Comparison of ENCODE assay signal across 13 cellular contexts in the genomic region with DNA sequence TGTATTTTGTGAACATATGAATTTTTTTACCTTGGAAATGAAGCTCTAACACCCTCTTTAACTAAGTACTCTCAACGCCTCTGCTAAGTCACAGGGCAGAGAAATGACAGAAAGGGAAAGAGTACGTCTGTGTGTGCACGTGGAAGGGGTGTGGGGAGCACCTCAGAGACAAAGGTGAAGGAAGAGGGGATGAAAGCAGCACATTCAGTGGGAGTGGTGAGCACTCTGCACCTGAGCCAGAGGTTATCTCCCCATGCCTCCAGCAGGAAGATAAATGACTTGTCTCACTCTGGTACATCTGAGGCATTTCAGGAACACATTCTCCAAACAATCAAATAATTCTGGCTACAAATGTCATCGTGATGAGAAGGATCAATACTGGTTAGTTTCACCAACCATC. TPM values are rescaled to one million over a fixed set of nuclear protein-coding genes. Genes with fewer than 3 reads are reported as not detected.
A peak's percentile ranks its signal among the peaks of the same experiment; 100 is the strongest.
DNase-seq lines count a peak whose midpoint lies in the region; ATAC-seq and TF ChIP-seq lines count a peak whose summit lies in the region.
"Had no signal": no experiment of that assay in that cellular context is flagged by ENCODE, and none has a peak within 500 bp of the region (broad histone marks: within the 10 kb centered on the region; RNA-seq: fewer than 3 reads in every experiment).

No MANE protein-coding gene starts in this region.

- H3K4me1 Mint-ChIP-seq in activated CD4-positive, alpha-beta memory T cell treated with anti-CD3 and anti-CD28 coated beads, Interleukin-2, amount 10 ng/mL, durations not matched to agents 7 days and 5 days = peaks cover 75% of the 10 kb centered on the region
- peaks cover 69% of the 10 kb centered on the region for H3K4me1 Mint-ChIP-seq in stimulated activated effector memory CD8-positive, alpha-beta T cell treated with anti-CD3 and anti-CD28 coated beads, Interleukin-12 subunit alpha, Interleukin-12 subunit beta, amount 100 ng/mL, for 72 hours

- peaks cover 44% of the 10 kb centered on the region for H4K20me1 ChIP-seq in hepatocyte (ENCODE audit: insufficient read depth, poor library complexity, severe bottlenecking)

- POLR2A ChIA-PET in activated CD4-positive, alpha-beta memory T cell treated with anti-CD3 and anti-CD28 coated beads, Interleukin-2, amount 10 ng/mL, durations not matched to agents 7 days and 5 days (lab: Charles Lee) = interaction anchor here (1.4 to 3.4 kb wide), 9 partner anchors 7 to 132 kb away, joined by 3 to 28 read pairs (median 17); a partner anchor contains a TSS

- peak overlapping the region; percentile 60 for H3K4me3 Mint-ChIP-seq in activated CD4-positive, alpha-beta memory T cell treated with anti-CD3 and anti-CD28 coated beads, Interleukin-2, amount 10 ng/mL, durations not matched to agents 7 days and 5 days
- H3K4me3 Mint-ChIP-seq in stimulated activated effector memory CD8-positive, alpha-beta T cell treated with anti-CD3 and anti-CD28 coated beads, Interleukin-12 subunit alpha, Interleukin-12 subunit beta, amount 100 ng/mL, for 72 hours = peak overlapping the region; percentile 37

- peak overlapping the region; percentile 29 for H3K4me2 ChIP-seq in hepatocyte

- H3K27ac ChIP-seq in hepatocyte (no peak overlapping the region), substantia nigra (ENCODE audit: low read depth, low read length, poor library complexity, severe bottlenecking) (no peak overlapping the region)
- H3K27ac ChIP-seq: VCaP had no signal

- H3K27me3 Mint-ChIP-seq in activated CD4-positive, alpha-beta memory T cell treated with anti-CD3 and anti-CD28 coated beads, Interleukin-2, amount 10 ng/mL, durations not matched to agents 7 days and 5 days = no peaks in the 10 kb centered on the region

- peaks cover 72% of the 10 kb centered on the region for H3K36me3 Mint-ChIP-seq in activated CD4-positive, alpha-beta memory T cell treated with anti-CD3 and anti-CD28 coated beads, Interleukin-2, amount 10 ng/mL, durations not matched to agents 7 days and 5 days (ENCODE audit: low read depth)
- peaks cover 89% of the 10 kb centered on the region for H3K36me3 Mint-ChIP-seq in stimulated activated effector memory CD8-positive, alpha-beta T cell treated with anti-CD3 and anti-CD28 coated beads, Interleukin-12 subunit alpha, Interleukin-12 subunit beta, amount 100 ng/mL, for 72 hours

- no peaks in the 10 kb centered on the region for H3K9me3 Mint-ChIP-seq in activated CD4-positive, alpha-beta memory T cell treated with anti-CD3 and anti-CD28 coated beads, Interleukin-2, amount 10 ng/mL, durations not matched to agents 7 days and 5 days
- no peaks in the 10 kb centered on the region for H3K9me3 Mint-ChIP-seq in stimulated activated effector memory CD8-positive, alpha-beta T cell treated with anti-CD3 and anti-CD28 coated beads, Interleukin-12 subunit alpha, Interleukin-12 subunit beta, amount 100 ng/mL, for 72 hours

- H3K4me1 ChIP-seq in hepatocyte (ENCODE audit: insufficient read depth) = peaks cover 10% of the 10 kb centered on the region

- CTCF ChIA-PET in activated CD4-positive, alpha-beta memory T cell treated with anti-CD3 and anti-CD28 coated beads, Interleukin-2, amount 10 ng/mL, durations not matched to agents 7 days and 5 days (lab: Charles Lee) = interaction anchor here (0.6 kb wide), 2 partner anchors 21 to 491 kb away, joined by 3 read pairs; no protein-coding TSS in a partner anchor

- H3K27me3 ChIP-seq in hepatocyte = no peaks in the 10 kb centered on the region

- DNase-seq in activated CD4-positive, alpha-beta T cell treated with anti-CD3 and anti-CD28 coated beads for 4 hours = peak; percentile 30
- no peak for DNase-seq in activated CD4-positive, alpha-beta T cell treated with anti-CD3 and anti-CD28 coated beads for 1 hour
- no peak for DNase-seq in activated CD4-positive, alpha-beta memory T cell treated with anti-CD3 and anti-CD28 coated beads, Interleukin-2, amount 10 ng/mL, durations not matched to agents 7 days and 5 days
- no peak for DNase-seq in hepatocyte (ENCODE audit: low spot score)
- DNase-seq in stimulated activated effector memory CD8-positive, alpha-beta T cell treated with anti-CD3 and anti-CD28 coated beads, Interleukin-12 subunit alpha, Interleukin-12 subunit beta, amount 100 ng/mL, for 72 hours (ENCODE audit: low spot score in 2 of 2) = no peak
- no peak for DNase-seq in KG1 (lab: John Stamatoyannopoulos, UW)
- no peak for DNase-seq in substantia nigra (lab: John Stamatoyannopoulos, UW)
- no peak for DNase-seq in DMS153 treated with DMSO at 0.1 percent for 48 hours (lab: John Stamatoyannopoulos, UW; ENCODE audit: unreplicated experiment)
- DNase-seq: GF-D8, NCI-H1436 had no signal

- H2AFZ ChIP-seq in hepatocyte = no peak overlapping the region

- peak; percentile 44 for ATAC-seq in stimulated activated effector memory CD8-positive, alpha-beta T cell treated with anti-CD3 and anti-CD28 coated beads, Interleukin-12 subunit alpha, Interleukin-12 subunit beta, amount 100 ng/mL, for 72 hours
- ATAC-seq: HCT116, Panc1 had no signal

- no peak for TF ChIP-seq CTCF in hepatocyte (IDR thresholded peaks at IDR 0.05; ENCODE audit: poor library complexity)

- no peaks in the 10 kb centered on the region for H3K9me2 ChIP-seq in hepatocyte (replicated peaks; ENCODE audit: insufficient read depth)

- WGBS in hepatocyte (ENCODE audit: low lambda C conversion rate, missing lambda C conversion rate) = 68% methylated on average over 4 of the region's 4 CpGs

- H3K27ac Mint-ChIP-seq in activated CD4-positive, alpha-beta memory T cell treated with anti-CD3 and anti-CD28 coated beads, Interleukin-2, amount 10 ng/mL, durations not matched to agents 7 days and 5 days = peak overlapping the region; percentile 68
- peak overlapping the region; percentile 8 for H3K27ac Mint-ChIP-seq in stimulated activated effector memory CD8-positive, alpha-beta T cell treated with anti-CD3 and anti-CD28 coated beads, Interleukin-12 subunit alpha, Interleukin-12 subunit beta, amount 100 ng/mL, for 72 hours

- no peaks in the 10 kb centered on the region for H3K36me3 ChIP-seq in hepatocyte (replicated peaks; ENCODE audit: insufficient read depth, low read depth)

- H3K9me3 ChIP-seq in hepatocyte (ENCODE audit: low read depth) = no peaks in the 10 kb centered on the region

- peaks cover 98% of the 10 kb centered on the region for H3K79me2 ChIP-seq in hepatocyte

- H3K4me3 ChIP-seq in hepatocyte = no peak overlapping the region

RNA-seq across cellular contexts. Expression of a gene that starts 15.0 kb away (rescaled TPM):
- total RNA-seq in activated CD4-positive, alpha-beta memory T cell treated with anti-CD3 and anti-CD28 coated beads, Interleukin-2, amount 10 ng/mL, durations not matched to agents 7 days and 5 days = 10 to 100 TPM; 95.1 TPM
- total RNA-seq in hepatocyte = 67.6 and 69.5 TPM in 2 replicates
- polyA plus RNA-seq in hepatocyte = 13.1 and 17.8 TPM in 2 replicates

Comparison
In these comparisons a context has a peak if more than half of its experiments do, and no peak if none do; other contexts are left out.
1. DNase-seq: peak in activated CD4-positive, alpha-beta T cell treated with anti-CD3 and anti-CD28 coated beads for 4 hours (2 of 2); none in activated CD4-positive, alpha-beta T cell treated with anti-CD3 and anti-CD28 coated beads for 1 hour (single experiment), activated CD4-positive, alpha-beta memory T cell treated with anti-CD3 and anti-CD28 coated beads, Interleukin-2, amount 10 ng/mL, durations not matched to agents 7 days and 5 days (single experiment), hepatocyte (single experiment), stimulated activated effector memory CD8-positive, alpha-beta T cell treated with anti-CD3 and anti-CD28 coated beads, Interleukin-12 subunit alpha, Interleukin-12 subunit beta, amount 100 ng/mL, for 72 hours (0 of 2), KG1 (single experiment), substantia nigra (0 of 49) and DMS153 treated with DMSO at 0.1 percent for 48 hours (single experiment).